30 cellular contexts compared by ENCODE assay signal in the genomic region with DNA sequence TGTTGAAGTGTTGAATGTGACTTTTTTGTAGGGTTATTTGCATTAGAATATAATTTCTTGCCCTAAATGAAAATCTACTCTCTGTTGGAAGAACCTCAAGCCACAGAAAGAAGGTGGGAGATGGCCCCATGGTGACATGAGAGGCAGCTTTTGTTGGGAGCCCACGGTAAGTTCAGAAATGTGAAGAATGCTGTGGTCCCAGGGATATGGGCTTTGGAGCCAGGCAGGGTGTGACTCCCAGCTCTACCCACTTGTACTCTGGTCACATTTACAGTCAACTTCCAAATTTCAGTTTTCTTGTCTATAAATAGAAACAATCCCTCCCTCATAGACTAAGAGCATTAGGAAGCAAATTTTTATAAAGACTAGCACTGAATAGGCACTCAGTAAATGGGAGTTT.
"Had no signal": no experiment of that assay in that cellular context is flagged by ENCODE, and none has a peak within 500 bp of the region (broad histone marks: within the 10 kb centered on the region; RNA-seq: fewer than 3 reads in every experiment).

No MANE protein-coding gene starts in this region.

- H3K27me3 ChIP-seq: body of pancreas, esophagus muscularis mucosa, foreskin keratinocyte, gastrocnemius medialis, heart left ventricle had no signal

- H3K4me3 ChIP-seq: body of pancreas, esophagus muscularis mucosa, gastrocnemius medialis, heart left ventricle had no signal

- H3K4me1 ChIP-seq: body of pancreas, esophagus muscularis mucosa, foreskin keratinocyte, gastrocnemius medialis had no signal

- ATAC-seq: activated CD4-positive, CD25-positive, alpha-beta regulatory T cell treated with anti-CD3 and anti-CD28 coated beads, Interleukin-2, amount 50 U/mL, for 24 hours; activated CD8-positive, alpha-beta T cell treated with anti-CD3 and anti-CD28 coated beads for 36 hours; activated T-cell treated with anti-CD3 and anti-CD28 coated beads, Interleukin-2, amount 50 U/mL, for 4 hours; activated T-helper 17 cell treated with anti-CD3 and anti-CD28 coated beads, Interleukin-2, amount 50 U/mL, for 72 hours; body of pancreas; effector memory CD8-positive, alpha-beta T cell; foreskin keratinocyte; gastrocnemius medialis; heart left ventricle; T-helper 17 cell had no signal

- DNase-seq: activated B cell treated with CpG ODN at 0.5 μM for 24 hours; activated CD4-positive, alpha-beta T cell treated with anti-CD3 and anti-CD28 coated beads for 48 hours; activated CD4-positive, alpha-beta T cell treated with anti-CD3 and anti-CD28 coated beads, Interleukin-2, amount 50 U/mL, for 1 hour; activated CD4-positive, alpha-beta T cell treated with anti-CD3 and anti-CD28 coated beads, Interleukin-2, amount 50 U/mL, for 48 hours; activated CD8-positive, alpha-beta memory T cell treated with anti-CD3 and anti-CD28 coated beads for 24 hours; activated CD8-positive, alpha-beta T cell treated with anti-CD3 and anti-CD28 coated beads for 36 hours; activated effector memory CD4-positive, alpha-beta T cell treated with Interleukin-2 at 50 U/mL for 16 hours; activated gamma-delta T cell treated with Interleukin-2 at 50 U/mL for 16 hours; activated naive CD4-positive, alpha-beta T cell treated with anti-CD3 and anti-CD28 coated beads, Interleukin-2, amount 50 U/mL, for 16 hours; activated naive CD4-positive, alpha-beta T cell treated with Interleukin-2 at 50 U/mL for 16 hours; activated T-cell treated with anti-CD3 and anti-CD28 coated beads, Interleukin-2, amount 50 U/mL, for 4 hours; amniotic stem cell; anterior cingulate cortex; body of pancreas; caudate nucleus; cortex of kidney; dermis blood vessel endothelial cell; effector CD4-positive, alpha-beta T cell; effector memory CD8-positive, alpha-beta T cell; erythroblast; foreskin keratinocyte; gastrocnemius medialis; glutamatergic neuron; heart left ventricle; T-helper 17 cell; T1000; WERI-Rb-1 had no signal

- H3K9me3 ChIP-seq: body of pancreas, esophagus muscularis mucosa, gastrocnemius medialis had no signal

- H3K36me3 ChIP-seq: esophagus muscularis mucosa, gastrocnemius medialis, heart left ventricle, WERI-Rb-1 had no signal

- H3K27ac ChIP-seq: body of pancreas, esophagus muscularis mucosa, foreskin keratinocyte, gastrocnemius medialis, heart left ventricle, WERI-Rb-1 had no signal
